5 cellular contexts compared by ENCODE assay signal in genomic region chr9:36160121-36160520, GRCh38. TPM values are rescaled to one million over a fixed set of nuclear protein-coding genes. Genes with fewer than 3 reads are reported as not detected.
"Had no signal": no experiment of that assay in that cellular context is flagged by ENCODE, and none has a peak within 500 bp of the region (broad histone marks: within the 10 kb centered on the region; RNA-seq: fewer than 3 reads in every experiment).

No MANE protein-coding gene starts in this region.

RNA-seq across cellular contexts. Expression of gene CCIN, which starts 9.1 kb away (rescaled TPM):
- total RNA-seq: gastrocnemius medialis, left cardiac atrium, neural crest cell, occipital lobe, psoas muscle had no signal
